Comparison of ENCODE assay signal across 8 cellular contexts in the genomic region with DNA sequence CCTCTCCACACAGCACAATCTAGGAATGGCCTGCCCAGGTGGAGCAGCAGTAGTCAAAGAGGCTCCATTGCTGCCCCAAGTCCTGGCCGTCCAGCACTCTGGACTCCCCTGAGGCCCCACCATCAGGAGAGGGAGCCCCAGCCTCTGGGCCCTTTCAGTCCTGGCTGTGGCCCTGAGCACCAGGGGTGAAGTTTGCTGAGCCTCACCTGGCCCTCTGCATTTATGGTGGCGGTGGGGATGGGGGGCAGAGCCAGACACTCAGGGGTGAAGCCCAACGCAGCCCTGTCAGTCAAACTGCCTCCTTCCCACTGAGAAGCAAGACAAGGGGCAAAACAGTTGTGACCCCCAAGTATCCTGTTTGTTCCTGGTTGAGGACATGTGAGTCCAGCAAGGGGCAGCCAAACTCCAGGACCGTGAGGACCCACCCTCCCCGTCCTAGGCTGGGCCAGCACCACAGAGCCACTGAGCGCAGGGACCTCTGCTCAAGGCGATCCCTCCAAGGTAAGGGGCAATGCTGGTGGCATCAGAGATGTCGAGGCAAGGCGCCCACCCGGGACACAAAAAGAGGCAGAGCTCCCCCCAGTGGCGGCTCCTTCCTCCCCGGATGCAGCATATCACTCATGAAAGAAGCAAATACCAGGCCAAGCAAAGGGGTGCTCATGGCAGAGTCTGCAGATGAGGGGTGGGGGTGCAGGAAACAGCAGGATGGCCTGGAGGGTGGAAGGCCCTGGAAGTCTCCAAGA. TPM values are rescaled to one million over a fixed set of nuclear protein-coding genes. Genes with fewer than 3 reads are reported as not detected.
DNase-seq lines count a peak whose midpoint lies in the region; ATAC-seq and TF ChIP-seq lines count a peak whose summit lies in the region.

No MANE protein-coding gene starts in this region.

- DNase-seq in SHP77 (lab: John Stamatoyannopoulos, UW) (peak; percentile 20 to 39), SHP77 treated with DMSO at 0.1 percent for 48 hours (lab: John Stamatoyannopoulos, UW) (no peak), NCI-H774 (lab: John Stamatoyannopoulos, UW) (peak; percentile 7), fibroblast of the aortic adventitia (ENCODE audit: low read depth) (peak; percentile 39), renal cortical epithelial cell (ENCODE audit: low read depth) (peak; percentile 6), NCI-H446 treated with DMSO at 0.1 percent for 48 hours (lab: John Stamatoyannopoulos, UW) (no peak)
- DNase-seq in activated T-cell treated with anti-CD3 and anti-CD28 coated beads, Interleukin-2, amount 50 U/mL, for 4 hours: peak; percentile 58

- no peaks in the 10 kb centered on the region for H3K36me3 Mint-ChIP-seq in activated T-cell treated with anti-CD3 and anti-CD28 coated beads, Interleukin-2, amount 50 U/mL, for 4 hours (ENCODE audit: insufficient read depth)

- no peaks in the 10 kb centered on the region for H3K4me1 Mint-ChIP-seq in activated T-cell treated with anti-CD3 and anti-CD28 coated beads, Interleukin-2, amount 50 U/mL, for 4 hours (ENCODE audit: low read depth)

- H3K27me3 Mint-ChIP-seq in activated T-cell treated with anti-CD3 and anti-CD28 coated beads, Interleukin-2, amount 50 U/mL, for 4 hours (ENCODE audit: low read depth): no peaks in the 10 kb centered on the region

- peak; percentile 74 for TF ChIP-seq CTCF in fibroblast of the aortic adventitia (IDR thresholded peaks at IDR 0.05; ENCODE audit: insufficient read depth, low read length)

- no peak overlapping the region for H3K4me3 Mint-ChIP-seq in activated T-cell treated with anti-CD3 and anti-CD28 coated beads, Interleukin-2, amount 50 U/mL, for 4 hours

- H3K4me3 ChIP-seq in fibroblast of the aortic adventitia (ENCODE audit: low read depth, low read length): no peak overlapping the region

- peak; percentile 26 to 43 for ATAC-seq in activated T-cell treated with anti-CD3 and anti-CD28 coated beads, Interleukin-2, amount 50 U/mL, for 4 hours
- no peak for ATAC-seq in GM21737 (IDR thresholded peaks at IDR 0.05; ENCODE audit: unreplicated experiment)

- H3K9me3 Mint-ChIP-seq in activated T-cell treated with anti-CD3 and anti-CD28 coated beads, Interleukin-2, amount 50 U/mL, for 4 hours: no peaks in the 10 kb centered on the region

RNA-seq across cellular contexts. Expression of gene AMN, which starts 4.8 kb away (rescaled TPM):
- 1 to 10 TPM; 1.7 to 2.2 (median 2.0) TPM for total RNA-seq in activated T-cell treated with anti-CD3 and anti-CD28 coated beads, Interleukin-2, amount 50 U/mL, for 4 hours
- total RNA-seq in fibroblast of the aortic adventitia (ENCODE audit: low replicate concordance): not detected in 2 replicates
- total RNA-seq in renal cortical epithelial cell: 1.4 and 2.5 TPM in 2 replicates

Comparison
In these comparisons a context has a peak if more than half of its experiments do, and no peak if none do; other contexts are left out.
1. DNase-seq: peak in SHP77 (2 of 2), NCI-H774 (single experiment), activated T-cell treated with anti-CD3 and anti-CD28 coated beads, Interleukin-2, amount 50 U/mL, for 4 hours (single experiment), fibroblast of the aortic adventitia (single experiment) and renal cortical epithelial cell (single experiment); none in SHP77 treated with DMSO at 0.1 percent for 48 hours (single experiment) and NCI-H446 treated with DMSO at 0.1 percent for 48 hours (single experiment).